19 cellular contexts compared by ENCODE assay signal in the genomic region with DNA sequence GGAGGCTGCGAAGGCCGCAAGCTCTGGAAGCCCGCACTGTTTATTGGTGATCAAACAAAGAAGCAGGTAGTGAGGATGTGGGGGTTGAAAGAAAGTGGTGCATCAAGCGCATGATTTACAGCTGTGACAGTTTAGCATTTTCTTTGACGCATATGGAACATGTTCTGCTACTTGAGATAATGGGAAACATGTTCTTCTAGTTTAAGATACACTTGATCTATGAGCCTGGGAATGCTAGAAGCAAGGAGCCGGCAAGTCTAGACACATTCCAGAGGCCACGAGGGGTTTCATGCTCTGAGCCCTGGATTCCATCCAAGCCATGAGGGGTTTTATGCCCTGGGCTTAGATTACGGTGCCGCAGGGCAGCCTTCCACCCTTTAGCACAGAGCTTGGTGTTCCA. TPM values are rescaled to one million over a fixed set of nuclear protein-coding genes. Genes with fewer than 3 reads are reported as not detected.
"Had no signal": no experiment of that assay in that cellular context is flagged by ENCODE, and none has a peak within 500 bp of the region (broad histone marks: within the 10 kb centered on the region; RNA-seq: fewer than 3 reads in every experiment).

No MANE protein-coding gene starts in this region.

RNA-seq across cellular contexts. Expression of a gene that starts 7.1 kb away (rescaled TPM):
- total RNA-seq: activated CD8-positive, alpha-beta memory T cell treated with anti-CD3 and anti-CD28 coated beads, Interleukin-2, amount 10 ng/mL, durations not matched to agents 7 days and 5 days; activated CD8-positive, alpha-beta T cell treated with anti-CD3 and anti-CD28 coated beads, Interleukin-2, amount 10 ng/mL, durations not matched to agents 7 days and 5 days; activated naive CD4-positive, alpha-beta T cell treated with anti-CD3 and anti-CD28 coated beads, Interleukin-2, amount 50 U/mL, for 72 hours; body of pancreas; dermis microvascular lymphatic vessel endothelial cell; epithelial cell of proximal tubule; frontal cortex; left colon; lower leg skin; naive thymus-derived CD8-positive, alpha-beta T cell; osteocyte; posterior vena cava; skeletal muscle tissue; T-cell; T-helper 2 cell treated with Interferon-gamma antibody and Interleukin-4, amounts not matched to agents 100 ng/mL and 5 ng/mL, for 36 hours; transverse colon had no signal
- polyA plus RNA-seq: keratinocyte; naive thymus-derived CD8-positive, alpha-beta T cell had no signal

RNA-seq across cellular contexts. Expression of a gene that starts 9.7 kb away (rescaled TPM):
- total RNA-seq: activated CD8-positive, alpha-beta T cell treated with anti-CD3 and anti-CD28 coated beads, Interleukin-2, amount 10 ng/mL, durations not matched to agents 7 days and 5 days; body of pancreas; colonic mucosa; dermis microvascular lymphatic vessel endothelial cell; epithelial cell of proximal tubule; frontal cortex; left colon; lower leg skin; naive thymus-derived CD8-positive, alpha-beta T cell; osteocyte; posterior vena cava; skeletal muscle tissue; T-cell; transverse colon had no signal
- polyA plus RNA-seq: adipose tissue, keratinocyte had no signal

RNA-seq across cellular contexts. Expression of a gene that starts 20.0 kb away (rescaled TPM):
- total RNA-seq: dermis microvascular lymphatic vessel endothelial cell, epithelial cell of proximal tubule, osteocyte had no signal
- polyA plus RNA-seq: keratinocyte had no signal

RNA-seq across cellular contexts. Expression of a gene that starts 25.0 kb away (rescaled TPM):
- total RNA-seq: body of pancreas, dermis microvascular lymphatic vessel endothelial cell, epithelial cell of proximal tubule, frontal cortex, osteocyte, skeletal muscle tissue had no signal
- polyA plus RNA-seq: keratinocyte had no signal

RNA-seq across cellular contexts. Expression of a gene that starts 28.6 kb away (rescaled TPM):
- total RNA-seq: body of pancreas, dermis microvascular lymphatic vessel endothelial cell, epithelial cell of proximal tubule, frontal cortex, osteocyte, skeletal muscle tissue, transverse colon had no signal
- polyA plus RNA-seq: naive thymus-derived CD8-positive, alpha-beta T cell had no signal
